Comparison of ENCODE assay signal across 1 cellular context in genomic region chr2:73243884-73244570, GRCh38.
TF ChIP-seq lines count a peak whose summit lies in the region.

No MANE protein-coding gene starts in this region.

TF ChIP-seq in endothelial cell of umbilical vein, 7 proteins besides CTCF, POLR2A, EP300 and RAD21:
- TF ChIP-seq EZH2 (IDR thresholded peaks at IDR 0.05; ENCODE audit: borderline replicate concordance, low read depth, low read length, severe bottlenecking) (no peak), POLR2AphosphoS5 (IDR thresholded peaks at IDR 0.05; ENCODE audit: insufficient read depth, low read depth, low read length) (no peak)
